In the genomic region with DNA sequence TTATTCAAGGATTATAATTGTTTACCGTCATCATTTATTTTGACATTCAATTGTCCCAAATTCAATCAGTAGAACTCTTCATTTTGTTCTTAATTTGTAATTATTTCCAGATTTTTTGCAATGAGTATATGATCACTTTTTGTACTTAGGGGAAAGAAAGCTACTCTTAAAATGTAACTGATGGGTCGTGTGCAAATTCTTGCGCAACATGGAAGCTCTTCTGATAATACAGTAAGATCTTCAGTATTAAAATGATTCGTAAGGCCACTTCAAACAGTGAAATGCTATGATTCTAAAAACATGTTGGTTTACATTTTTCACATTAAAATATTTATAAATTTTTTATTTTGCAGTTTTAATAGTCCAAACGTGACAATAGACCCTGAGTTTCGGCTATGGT, we compare ENCODE assay signal across 32 cellular contexts.
"Had no signal": no experiment of that assay in that cellular context is flagged by ENCODE, and none has a peak within 500 bp of the region (broad histone marks: within the 10 kb centered on the region; RNA-seq: fewer than 3 reads in every experiment).

No MANE protein-coding gene starts in this region.

- H3K36me3 Mint-ChIP-seq: activated naive CD8-positive, alpha-beta T cell; WTC11 had no signal

- H3K79me2 ChIP-seq: hepatocyte had no signal

- FAIRE-seq: colon, endothelial cell of umbilical vein had no signal

- H3K4me2 ChIP-seq: hepatocyte had no signal

- H3K36me3 ChIP-seq: esophagus squamous epithelium, gastroesophageal sphincter, heart right ventricle had no signal

- H3K4me1 Mint-ChIP-seq: activated T-helper 17 cell treated with anti-CD3 and anti-CD28 coated beads, Interleukin-2, amount 50 U/mL, for 72 hours; WTC11 had no signal

- H2AFZ ChIP-seq: hepatocyte had no signal

- H3K4me3 ChIP-seq: body of pancreas, esophagus squamous epithelium, gastroesophageal sphincter, heart right ventricle, hepatocyte had no signal

- DNase-seq: activated CD4-positive, alpha-beta memory T cell treated with anti-CD3 and anti-CD28 coated beads, Interleukin-2, amount 10 ng/mL, durations not matched to agents 7 days and 5 days; activated CD4-positive, alpha-beta T cell treated with anti-CD3 and anti-CD28 coated beads for 1 hour; activated CD4-positive, alpha-beta T cell treated with anti-CD3 and anti-CD28 coated beads for 4 hours; activated CD4-positive, alpha-beta T cell treated with anti-CD3 and anti-CD28 coated beads, Interleukin-2, amount 10 ng/mL, durations not matched to agents 7 days and 5 days; activated CD4-positive, alpha-beta T cell treated with anti-CD3 and anti-CD28 coated beads, Interleukin-2, amount 50 U/mL, for 4 hours; activated CD8-positive, alpha-beta memory T cell treated with anti-CD3 and anti-CD28 coated beads for 24 hours; activated effector memory CD4-positive, alpha-beta T cell treated with Interleukin-2 at 50 U/mL for 16 hours; activated gamma-delta T cell treated with Interleukin-2 at 50 U/mL for 16 hours; activated naive CD4-positive, alpha-beta T cell treated with anti-CD3 and anti-CD28 coated beads, Interleukin-2, amount 50 U/mL, for 16 hours; activated naive CD4-positive, alpha-beta T cell treated with Interleukin-2 at 50 U/mL for 16 hours; activated T-cell treated with anti-CD3 and anti-CD28 coated beads, Interleukin-2, amount 50 U/mL, for 4 hours; amygdala; aorta; body of pancreas; caudate nucleus; cortex of kidney; dermis blood vessel endothelial cell; effector CD4-positive, alpha-beta T cell; effector memory CD8-positive, alpha-beta T cell; esophagus squamous epithelium; foreskin melanocyte; heart right ventricle; T-helper 2 cell had no signal

- H3K27me3 ChIP-seq: body of pancreas, gastroesophageal sphincter, hepatocyte had no signal

- H3K4me3 Mint-ChIP-seq: activated CD4-positive, alpha-beta memory T cell treated with anti-CD3 and anti-CD28 coated beads, Interleukin-2, amount 10 ng/mL, durations not matched to agents 7 days and 5 days; activated CD4-positive, alpha-beta T cell treated with anti-CD3 and anti-CD28 coated beads, Interleukin-2, amount 10 ng/mL, durations not matched to agents 7 days and 5 days; activated naive CD8-positive, alpha-beta T cell; activated T-cell treated with anti-CD3 and anti-CD28 coated beads, Interleukin-2, amount 50 U/mL, for 4 hours; activated T-helper 17 cell treated with anti-CD3 and anti-CD28 coated beads, Interleukin-2, amount 50 U/mL, for 72 hours; effector memory CD8-positive, alpha-beta T cell; WTC11 had no signal

- H3K4me1 ChIP-seq: body of pancreas, esophagus squamous epithelium, gastroesophageal sphincter, heart right ventricle had no signal

- H3K27ac Mint-ChIP-seq: activated CD4-positive, alpha-beta memory T cell treated with anti-CD3 and anti-CD28 coated beads, Interleukin-2, amount 10 ng/mL, durations not matched to agents 7 days and 5 days; activated CD4-positive, alpha-beta T cell treated with anti-CD3 and anti-CD28 coated beads, Interleukin-2, amount 10 ng/mL, durations not matched to agents 7 days and 5 days; activated naive CD8-positive, alpha-beta T cell; activated T-helper 17 cell treated with anti-CD3 and anti-CD28 coated beads, Interleukin-2, amount 50 U/mL, for 72 hours; effector memory CD8-positive, alpha-beta T cell; WTC11 had no signal

- H3K9me3 Mint-ChIP-seq: activated CD4-positive, alpha-beta memory T cell treated with anti-CD3 and anti-CD28 coated beads, Interleukin-2, amount 10 ng/mL, durations not matched to agents 7 days and 5 days; activated CD4-positive, alpha-beta T cell treated with anti-CD3 and anti-CD28 coated beads, Interleukin-2, amount 10 ng/mL, durations not matched to agents 7 days and 5 days; activated T-cell treated with anti-CD3 and anti-CD28 coated beads, Interleukin-2, amount 50 U/mL, for 4 hours; activated T-helper 17 cell treated with anti-CD3 and anti-CD28 coated beads, Interleukin-2, amount 50 U/mL, for 72 hours; effector memory CD8-positive, alpha-beta T cell; WTC11 had no signal

- H3K27ac ChIP-seq: body of pancreas, epithelial cell of prostate, esophagus squamous epithelium, gastroesophageal sphincter, heart right ventricle, hepatocyte, VCaP had no signal

- ATAC-seq: activated T-cell treated with anti-CD3 and anti-CD28 coated beads, Interleukin-2, amount 50 U/mL, for 4 hours; activated T-helper 17 cell treated with anti-CD3 and anti-CD28 coated beads, Interleukin-2, amount 50 U/mL, for 72 hours; body of pancreas; effector memory CD8-positive, alpha-beta T cell; gastroesophageal sphincter; heart right ventricle; WTC11 had no signal

- H3K9me3 ChIP-seq: body of pancreas, esophagus squamous epithelium, gastroesophageal sphincter, heart right ventricle had no signal
